1 cellular context compared by ENCODE assay signal in the genomic region with DNA sequence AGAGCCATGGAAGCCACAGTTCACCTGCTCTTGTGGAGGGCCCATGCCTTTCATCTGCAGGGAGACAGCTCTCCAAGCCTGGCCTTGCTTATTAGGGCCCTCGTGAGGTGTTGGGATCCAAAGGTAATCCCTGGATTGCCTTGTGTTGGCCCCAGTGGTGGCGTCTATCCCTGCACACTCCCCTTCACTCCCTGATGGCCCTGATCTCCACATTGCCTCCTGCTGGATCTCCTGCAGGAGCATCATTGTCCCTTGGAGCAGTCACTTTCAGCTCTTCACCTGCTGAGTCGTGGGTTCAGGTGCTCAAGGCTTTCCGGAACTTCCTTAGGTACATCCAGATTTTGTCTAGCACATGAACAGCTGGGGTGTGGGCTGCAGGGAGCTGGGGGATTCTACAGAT.
TF ChIP-seq lines count a peak whose summit lies in the region.

No MANE protein-coding gene starts in this region.

TF ChIP-seq in IMR-90, 13 proteins besides CTCF, POLR2A, EP300 and RAD21 (continued from another document):
- TF ChIP-seq ELK1 (IDR thresholded peaks at IDR 0.05; ENCODE audit: borderline replicate concordance, low read depth, low read length) = no peak
TF ChIP-seq in IMR-90: peak in this region for 0.
